2 cellular contexts compared by ENCODE assay signal in genomic region chr20:34644345-34644744, GRCh38.
TF ChIP-seq lines count a peak whose summit lies in the region.

No MANE protein-coding gene starts in this region.

TF ChIP-seq in IMR-90, 13 proteins besides CTCF, POLR2A, EP300 and RAD21:
- no peak for TF ChIP-seq ELK1 (IDR thresholded peaks at IDR 0.05; ENCODE audit: borderline replicate concordance, low read depth, low read length)
- TF ChIP-seq RCOR1 (IDR thresholded peaks at IDR 0.05; ENCODE audit: insufficient replicate concordance, low read length), result no peak
- TF ChIP-seq CEBPB (IDR thresholded peaks at IDR 0.05; ENCODE audit: low read depth, low read length), result no peak
- no peak for TF ChIP-seq MAZ (IDR thresholded peaks at IDR 0.05; ENCODE audit: borderline replicate concordance, low read depth, low read length)
- TF ChIP-seq NFE2L2 (IDR thresholded peaks at IDR 0.05; ENCODE audit: low read depth, low read length), result no peak
- TF ChIP-seq BHLHE40 (IDR thresholded peaks at IDR 0.05; ENCODE audit: low read depth, low read length), result no peak
- no peak for TF ChIP-seq MXI1 (IDR thresholded peaks at IDR 0.05; ENCODE audit: borderline replicate concordance, low read depth, low read length)
- TF ChIP-seq FOS (IDR thresholded peaks at IDR 0.05; ENCODE audit: low read depth, low read length), result no peak
- no peak for TF ChIP-seq USF2 (IDR thresholded peaks at IDR 0.05; ENCODE audit: low read depth, low read length)
- no peak for TF ChIP-seq MAFK (IDR thresholded peaks at IDR 0.05; ENCODE audit: low read depth, low read length)
- TF ChIP-seq SMC3 (IDR thresholded peaks at IDR 0.05; ENCODE audit: low read depth, low read length), result no peak
- no peak for TF ChIP-seq CHD1 (IDR thresholded peaks at IDR 0.05; ENCODE audit: low read depth, low read length)
- TF ChIP-seq RFX5 (IDR thresholded peaks at IDR 0.05; ENCODE audit: low read depth, low read length), result no peak

TF ChIP-seq in K562, 482 proteins besides CTCF, POLR2A, EP300 and RAD21:
- TF ChIP-seq, protein P1, sequence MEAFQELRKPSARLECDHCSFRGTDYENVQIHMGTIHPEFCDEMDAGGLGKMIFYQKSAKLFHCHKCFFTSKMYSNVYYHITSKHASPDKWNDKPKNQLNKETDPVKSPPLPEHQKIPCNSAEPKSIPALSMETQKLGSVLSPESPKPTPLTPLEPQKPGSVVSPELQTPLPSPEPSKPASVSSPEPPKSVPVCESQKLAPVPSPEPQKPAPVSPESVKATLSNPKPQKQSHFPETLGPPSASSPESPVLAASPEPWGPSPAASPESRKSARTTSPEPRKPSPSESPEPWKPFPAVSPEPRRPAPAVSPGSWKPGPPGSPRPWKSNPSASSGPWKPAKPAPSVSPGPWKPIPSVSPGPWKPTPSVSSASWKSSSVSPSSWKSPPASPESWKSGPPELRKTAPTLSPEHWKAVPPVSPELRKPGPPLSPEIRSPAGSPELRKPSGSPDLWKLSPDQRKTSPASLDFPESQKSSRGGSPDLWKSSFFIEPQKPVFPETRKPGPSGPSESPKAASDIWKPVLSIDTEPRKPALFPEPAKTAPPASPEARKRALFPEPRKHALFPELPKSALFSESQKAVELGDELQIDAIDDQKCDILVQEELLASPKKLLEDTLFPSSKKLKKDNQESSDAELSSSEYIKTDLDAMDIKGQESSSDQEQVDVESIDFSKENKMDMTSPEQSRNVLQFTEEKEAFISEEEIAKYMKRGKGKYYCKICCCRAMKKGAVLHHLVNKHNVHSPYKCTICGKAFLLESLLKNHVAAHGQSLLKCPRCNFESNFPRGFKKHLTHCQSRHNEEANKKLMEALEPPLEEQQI (IDR thresholded peaks at IDR 0.05), result no peak
- peak; percentile 91 for TF ChIP-seq ZKSCAN1 (IDR thresholded peaks at IDR 0.05; ENCODE audit: low read depth, low read length)
